In the genomic region with DNA sequence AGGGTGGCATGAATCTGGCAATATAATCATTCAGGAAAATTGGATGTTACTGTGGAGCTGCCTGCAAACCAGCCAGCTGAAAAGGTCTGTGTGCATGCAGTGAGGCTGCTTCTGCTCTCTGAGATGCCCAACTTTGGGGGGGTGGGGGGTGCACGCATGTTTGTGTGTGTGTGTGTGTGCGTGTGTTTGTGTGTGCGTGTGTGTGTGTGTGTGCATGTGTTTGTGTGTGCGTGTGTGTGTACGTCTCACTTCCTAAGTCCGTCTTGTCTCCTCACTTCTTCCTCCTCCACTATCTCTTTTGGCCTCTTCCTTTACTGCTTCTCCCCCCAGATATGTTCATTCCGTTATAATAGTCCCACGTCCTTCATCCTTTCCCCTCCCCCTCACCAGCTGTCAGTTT, we compare ENCODE assay signal across 19 cellular contexts.
DNase-seq lines count a peak whose midpoint lies in the region; ATAC-seq and TF ChIP-seq lines count a peak whose summit lies in the region.
"Had no signal": no experiment of that assay in that cellular context is flagged by ENCODE, and none has a peak within 500 bp of the region (broad histone marks: within the 10 kb centered on the region; RNA-seq: fewer than 3 reads in every experiment).

No MANE protein-coding gene starts in this region.

- no peak for TF ChIP-seq RAD21 in IMR-90 (IDR thresholded peaks at IDR 0.05; ENCODE audit: low read length)

- H4K20me1 ChIP-seq in IMR-90 (ENCODE audit: insufficient read depth, low read length): no peaks in the 10 kb centered on the region

- H3K18ac ChIP-seq in IMR-90 (ENCODE audit: low read depth, low read length): no peak overlapping the region
- no peak overlapping the region for H3K18ac ChIP-seq in mesenchymal stem cell (ENCODE audit: low read depth in 1 of 2, low read length in 2 of 2)

- no peaks in the 10 kb centered on the region for H3K36me3 Mint-ChIP-seq in mesothelial cell of epicardium

- no peak overlapping the region for H3K4me2 ChIP-seq in IMR-90 (ENCODE audit: low read depth, low read length)
- H3K4me2 ChIP-seq in mesenchymal stem cell (ENCODE audit: low read length, poor library complexity, severe bottlenecking): no peak overlapping the region
- H3K4me2 ChIP-seq: KMS-11 had no signal

- H3K4ac ChIP-seq in IMR-90 (ENCODE audit: low read depth, low read length): no peak overlapping the region
- H3K4ac ChIP-seq in mesenchymal stem cell (ENCODE audit: low read depth in 1 of 2, low read length in 2 of 2): no peak overlapping the region

- no peak overlapping the region for H3K56ac ChIP-seq in IMR-90 (ENCODE audit: extremely low read depth, insufficient read depth, low read length)

- no peak for TF ChIP-seq POLR2A in IMR-90 (IDR thresholded peaks at IDR 0.05; ENCODE audit: low read depth, low read length)

- no peak overlapping the region for H3K23ac ChIP-seq in IMR-90 (ENCODE audit: low read depth, low read length)
- H3K23ac ChIP-seq in mesenchymal stem cell (ENCODE audit: low read length in 2 of 2): no peak overlapping the region

- intact Hi-C loops in IMR-90 (cut with micrococcal nuclease): no loop called here
- intact Hi-C loops in posterior vena cava (cut with DNase I): no loop called here

- no peak overlapping the region for H3K4me3 Mint-ChIP-seq in mesothelial cell of epicardium
- H3K4me3 Mint-ChIP-seq: CD4-positive, alpha-beta T cell had no signal

- H4K5ac ChIP-seq in IMR-90 (ENCODE audit: low read depth, low read length): no peak overlapping the region

- no peak overlapping the region for H2AK5ac ChIP-seq in IMR-90 (ENCODE audit: low read depth, low read length)
- H2AK5ac ChIP-seq in mesenchymal stem cell (ENCODE audit: low read length, severe bottlenecking): no peak overlapping the region

- H3K27me3 ChIP-seq in IMR-90 (ENCODE audit: control insufficient read depth, insufficient read depth, low read length): no peaks in the 10 kb centered on the region
- H3K27me3 ChIP-seq in mesenchymal stem cell (ENCODE audit: control insufficient read depth in 1 of 2, insufficient read depth in 1 of 2, low read length in 2 of 2): no peaks in the 10 kb centered on the region
- no peaks in the 10 kb centered on the region for H3K27me3 ChIP-seq in BE2C

- no peak for ATAC-seq in IMR-90 (ENCODE audit: low read depth)
- ATAC-seq in GM18519 (IDR thresholded peaks at IDR 0.05; ENCODE audit: low FRiP score, unreplicated experiment): no peak
- ATAC-seq: HCT116, HepG2 had no signal

- no peaks in the 10 kb centered on the region; the same call in 1 of the 2 replicates for H3K9me1 ChIP-seq in IMR-90 (ENCODE audit: insufficient read depth, low read length)

- H3K14ac ChIP-seq in IMR-90 (replicated peaks; ENCODE audit: low read depth, low read length) (no peak overlapping the region), mesenchymal stem cell (ENCODE audit: low read length in 2 of 2) (peak overlapping the region in 1 of 2 experiments; percentile 84)

- BruUV-seq in IMR-90 (replicated peaks; lab: Mats Ljungman, UMichigan): no TSS peak

- H3K4me1 Mint-ChIP-seq in mesothelial cell of epicardium: peaks cover 7% of the 10 kb centered on the region

- H4K8ac ChIP-seq in IMR-90 (ENCODE audit: low read depth in 2 of 2, low read length in 2 of 2) (no peak overlapping the region), mesenchymal stem cell (ENCODE audit: low read length) (no peak overlapping the region)

- no peaks in the 10 kb centered on the region for H3K4me1 ChIP-seq in HEK293 (ENCODE audit: control insufficient read depth, insufficient read depth, low read length)
- H3K4me1 ChIP-seq in IMR-90 (ENCODE audit: control insufficient read depth, insufficient read depth, low read length): no peaks in the 10 kb centered on the region
- peaks cover 1% of the 10 kb centered on the region for H3K4me1 ChIP-seq in mesenchymal stem cell (ENCODE audit: control insufficient read depth, insufficient read depth, low read depth, low read length)
- H3K4me1 ChIP-seq in BE2C: no peaks in the 10 kb centered on the region
- H3K4me1 ChIP-seq: Caco-2 had no signal

- dilution Hi-C loops in IMR-90 (cut with HindIII; ENCODE audit: low sequenced_read_pairs, unreplicated experiment): no loop called here

- no peaks in the 10 kb centered on the region for H3K9me3 Mint-ChIP-seq in mesothelial cell of epicardium
- H3K9me3 Mint-ChIP-seq: CD4-positive, alpha-beta T cell had no signal

- no peak overlapping the region for H3K27ac Mint-ChIP-seq in mesothelial cell of epicardium
- H3K27ac Mint-ChIP-seq: CD4-positive, alpha-beta T cell had no signal

- peak overlapping the region; percentile 40 for H2BK5ac ChIP-seq in IMR-90 (ENCODE audit: low read depth, low read length, poor library complexity, severe bottlenecking)
- no peak overlapping the region for H2BK5ac ChIP-seq in mesenchymal stem cell (ENCODE audit: low read depth, low read length, poor library complexity, severe bottlenecking)

- no peaks in the 10 kb centered on the region for H3K36me3 ChIP-seq in HEK293 (ENCODE audit: control insufficient read depth in 2 of 2, insufficient read depth in 1 of 2, low read length in 2 of 2)
- peaks cover 8% of the 10 kb centered on the region; the same call in 1 of the 2 replicates for H3K36me3 ChIP-seq in IMR-90 (ENCODE audit: control insufficient read depth, insufficient read depth, low read length)
- H3K36me3 ChIP-seq in mesenchymal stem cell (ENCODE audit: control insufficient read depth in 1 of 2, insufficient read depth in 2 of 2, low read depth in 1 of 2, low read length in 2 of 2): peaks cover 41 to 55% of the 10 kb centered on the region in 2 experiments
- no peaks in the 10 kb centered on the region for H3K36me3 ChIP-seq in BE2C

- no peaks in the 10 kb centered on the region for H3K79me1 ChIP-seq in IMR-90 (ENCODE audit: low read depth in 1 of 2, low read length in 2 of 2)
- no peaks in the 10 kb centered on the region for H3K79me1 ChIP-seq in mesenchymal stem cell (replicated peaks; ENCODE audit: low read length, poor library complexity, severe bottlenecking)

- DNase-seq in IMR-90 (no peak), mesenchymal stem cell (no peak), posterior vena cava (ENCODE audit: low spot score) (peak; percentile 18), mesothelial cell of epicardium (ENCODE audit: low spot score in 2 of 2, unreplicated experiment in 2 of 2) (no peak), BE2C (no peak)
- DNase-seq: ACHN; Caco-2; CD4-positive, alpha-beta T cell; DMS53; DND-41; EL; GOT3; H7 had no signal

- no CpG with 5 or more reads among the region's 8 CpGs for WGBS in IMR-90 (ENCODE audit: extremely low coverage in 2 of 2, insufficient read length in 1 of 2), 2 experiments
- 83% methylated on average over 3 of the region's 8 CpGs for WGBS in mesenchymal stem cell

- TF ChIP-seq CTCF in HEK293 (tag by site-specific recombination; IDR thresholded peaks at IDR 0.05) (no peak), IMR-90 (conservative IDR thresholded peaks at IDR 0.05; ENCODE audit: low read depth, low read length) (no peak), mesothelial cell of epicardium (IDR thresholded peaks at IDR 0.05; ENCODE audit: unreplicated experiment) (no peak), BE2C (IDR thresholded peaks at IDR 0.05; ENCODE audit: low read depth, low read length) (no peak)

- H3K9me3 ChIP-seq in HEK293 (ENCODE audit: control insufficient read depth, insufficient read depth, low read depth, low read length): no peaks in the 10 kb centered on the region
- no peaks in the 10 kb centered on the region for H3K9me3 ChIP-seq in IMR-90 (ENCODE audit: control insufficient read depth, insufficient read depth, low read length)
- H3K9me3 ChIP-seq in mesenchymal stem cell (ENCODE audit: control insufficient read depth, low read length): no peaks in the 10 kb centered on the region
- H3K9me3 ChIP-seq in BE2C: no peaks in the 10 kb centered on the region
- H3K9me3 ChIP-seq: Caco-2 had no signal

- POLR2A ChIA-PET in HEK293 (lab: Yijun Ruan, JAX) (interaction anchor here (0.5 kb wide), 1 partner anchor 497 kb away, joined by 3 read pairs; no protein-coding TSS in a partner anchor), IMR-90 (lab: Charles Lee; ENCODE audit: unreplicated experiment) (no interaction called here)

- H2BK20ac ChIP-seq in IMR-90 (ENCODE audit: low read depth, low read length): no peak overlapping the region

- H4K91ac ChIP-seq in IMR-90 (ENCODE audit: insufficient read depth, low read depth, low read length) (no peak overlapping the region), mesenchymal stem cell (ENCODE audit: low read length) (peak overlapping the region; percentile 52)

- no peak overlapping the region for H3K27ac ChIP-seq in HEK293 (ENCODE audit: extremely low read depth, low read depth, low read length)
- no peak overlapping the region for H3K27ac ChIP-seq in IMR-90 (ENCODE audit: insufficient read depth, low read length)
- H3K27ac ChIP-seq in mesenchymal stem cell (ENCODE audit: low read length, poor library complexity, severe bottlenecking): no peak overlapping the region
- H3K27ac ChIP-seq: C4-2B, KMS-11 had no signal

- H2BK120ac ChIP-seq in IMR-90 (ENCODE audit: low read depth, low read length) (no peak overlapping the region), mesenchymal stem cell (ENCODE audit: low read depth, low read length) (no peak overlapping the region)

- H2AFZ ChIP-seq in IMR-90 (replicated peaks; ENCODE audit: low read length, poor library complexity) (no peak overlapping the region), mesenchymal stem cell (ENCODE audit: low read depth, low read length) (no peak overlapping the region)

- CTCF ChIA-PET in HEK293 (lab: Yijun Ruan, JAX): interaction anchor here (1.3 to 2.8 kb wide), 2 partner anchors 9 to 21 kb away, joined by 3 to 27 read pairs; no protein-coding TSS in a partner anchor
- CTCF ChIA-PET in IMR-90 (lab: Yijun Ruan, JAX): no interaction called here

- H2BK15ac ChIP-seq in IMR-90 (ENCODE audit: low read depth, low read length) (no peak overlapping the region), mesenchymal stem cell (ENCODE audit: low read depth, poor library complexity, severe bottlenecking) (no peak overlapping the region)

- in situ Hi-C loops in IMR-90 (cut with MboI; ENCODE audit: low sequenced_read_pairs): no loop called here

- H3K4me3 ChIP-seq in HEK293 (ENCODE audit: low read depth, low read length) (no peak overlapping the region), IMR-90 (ENCODE audit: insufficient read depth, low read depth, low read length) (no peak overlapping the region), mesenchymal stem cell (ENCODE audit: insufficient read depth in 1 of 2, low read depth in 1 of 2, low read length in 2 of 2) (no peak overlapping the region), BE2C (ENCODE audit: low read depth, low read length) (no peak overlapping the region)

- no peak overlapping the region for H3K9ac ChIP-seq in IMR-90 (ENCODE audit: low read depth, low read length)
- H3K9ac ChIP-seq in mesenchymal stem cell (ENCODE audit: low read length): no peak overlapping the region
- H3K9ac ChIP-seq: KMS-11 had no signal

- H2BK12ac ChIP-seq in mesenchymal stem cell (ENCODE audit: low read length in 2 of 2): no peak overlapping the region

- H3K27me3 Mint-ChIP-seq in mesothelial cell of epicardium (ENCODE audit: low read depth): no peaks in the 10 kb centered on the region
- H3K27me3 Mint-ChIP-seq: CD4-positive, alpha-beta T cell had no signal

- H2AK9ac ChIP-seq in IMR-90 (replicated peaks; ENCODE audit: low read depth, low read length, poor library complexity): no peak overlapping the region

TF ChIP-seq in IMR-90, 13 proteins besides CTCF, POLR2A, EP300 and RAD21 (continues in another document):
- TF ChIP-seq FOS (IDR thresholded peaks at IDR 0.05; ENCODE audit: low read depth, low read length) (no peak), CEBPB (IDR thresholded peaks at IDR 0.05; ENCODE audit: low read depth, low read length) (no peak)
